In the genomic region with DNA sequence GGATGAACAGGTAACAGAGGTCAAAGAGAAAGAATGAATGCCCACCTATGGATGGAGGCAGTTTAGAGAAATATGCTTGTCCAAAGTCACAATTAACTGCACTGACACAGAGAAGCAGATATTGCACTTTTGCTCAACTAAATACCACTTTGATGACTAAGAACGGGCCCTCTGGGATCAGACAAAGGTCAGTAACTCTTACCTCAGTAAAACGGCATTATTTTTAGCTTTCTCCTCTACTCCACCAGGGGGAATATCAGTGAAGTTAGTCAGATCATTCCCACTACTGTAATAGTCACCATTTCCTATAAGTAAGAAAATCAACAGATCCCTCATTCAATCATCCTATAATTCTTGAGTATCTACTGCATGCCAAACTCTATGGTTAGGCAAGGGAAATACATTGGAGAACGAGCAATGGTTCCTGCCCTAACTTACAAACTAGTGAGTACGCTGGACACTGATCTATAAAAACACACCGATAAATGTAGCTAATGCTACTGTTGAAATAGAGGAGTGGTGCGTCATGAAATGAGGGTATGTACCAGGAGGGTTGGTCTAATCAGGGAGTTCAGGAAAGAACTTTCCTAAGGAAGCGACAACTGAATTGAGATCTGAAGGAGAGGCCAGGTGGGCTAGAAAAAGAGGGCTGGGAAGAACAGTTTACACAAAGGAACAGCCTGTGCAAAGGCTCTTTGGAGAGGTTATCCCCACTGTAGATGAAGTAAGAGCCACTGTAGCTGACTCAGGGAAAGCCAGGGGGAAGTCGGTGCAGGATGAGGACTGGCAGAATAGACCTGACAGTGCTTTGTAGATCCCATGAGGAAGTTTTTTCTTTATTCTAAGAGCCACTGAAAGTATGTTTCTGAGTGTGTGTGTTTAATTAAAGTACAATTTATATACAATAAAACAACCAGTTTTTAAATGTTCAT, we compare ENCODE assay signal across 10 cellular contexts. TPM values are rescaled to one million over a fixed set of nuclear protein-coding genes. Genes with fewer than 3 reads are reported as not detected.
DNase-seq lines count a peak whose midpoint lies in the region; ATAC-seq and TF ChIP-seq lines count a peak whose summit lies in the region.
"Had no signal": no experiment of that assay in that cellular context is flagged by ENCODE, and none has a peak within 500 bp of the region (broad histone marks: within the 10 kb centered on the region; RNA-seq: fewer than 3 reads in every experiment).

No MANE protein-coding gene starts in this region.

- H3K4me1 Mint-ChIP-seq in progenitor cell of endocrine pancreas (ENCODE audit: low read depth) = peaks cover 27% of the 10 kb centered on the region
- peaks cover 2% of the 10 kb centered on the region for H3K4me1 Mint-ChIP-seq in activated CD4-positive, alpha-beta T cell treated with anti-CD3 and anti-CD28 coated beads, Interleukin-2, amount 10 ng/mL, durations not matched to agents 24 days and 14 days

- peaks cover 38% of the 10 kb centered on the region for H3K36me3 Mint-ChIP-seq in progenitor cell of endocrine pancreas (ENCODE audit: insufficient read depth)
- H3K36me3 Mint-ChIP-seq in activated CD4-positive, alpha-beta T cell treated with anti-CD3 and anti-CD28 coated beads, Interleukin-2, amount 10 ng/mL, durations not matched to agents 24 days and 14 days (ENCODE audit: low read depth) = peaks cover 39% of the 10 kb centered on the region

- H3K27me3 ChIP-seq in SJSA1 (replicated peaks) (no peaks in the 10 kb centered on the region), Peyer's patch (no peaks in the 10 kb centered on the region)

- H3K27ac ChIP-seq in SJSA1 (peak overlapping the region; percentile 68), Peyer's patch (no peak overlapping the region)

- H3K27ac Mint-ChIP-seq in progenitor cell of endocrine pancreas = peak overlapping the region; percentile 71
- H3K27ac Mint-ChIP-seq in activated CD4-positive, alpha-beta T cell treated with anti-CD3 and anti-CD28 coated beads, Interleukin-2, amount 10 ng/mL, durations not matched to agents 24 days and 14 days = no peak overlapping the region

- TF ChIP-seq POLR2A in Peyer's patch (IDR thresholded peaks at IDR 0.05) = no peak

- H3K4me1 ChIP-seq in SJSA1 (replicated peaks) (peaks cover 29% of the 10 kb centered on the region), Peyer's patch (no peaks in the 10 kb centered on the region)

- TF ChIP-seq CTCF in fibroblast of pulmonary artery (IDR thresholded peaks at IDR 0.05; ENCODE audit: low read length, missing control alignments) = peak; percentile 60
- TF ChIP-seq CTCF in progenitor cell of endocrine pancreas (IDR thresholded peaks at IDR 0.05; ENCODE audit: unreplicated experiment) = no peak
- TF ChIP-seq CTCF in Peyer's patch (IDR thresholded peaks at IDR 0.05) = peak in 1 of 6 experiments; percentile 11

- peak; percentile 77 for DNase-seq in GM04503 (ENCODE audit: low read depth)
- DNase-seq in SJSA1 (ENCODE audit: low read depth in 1 of 2, low spot score in 2 of 2) = peak; percentile 66 to 78
- DNase-seq in fibroblast of pulmonary artery (ENCODE audit: low read depth) = peak; percentile 86
- no peak for DNase-seq in progenitor cell of endocrine pancreas (ENCODE audit: low spot score, unreplicated experiment)
- no peak for DNase-seq in Peyer's patch
- DNase-seq in OCI-M1 (lab: John Stamatoyannopoulos, UW) = no peak
- DNase-seq in activated CD4-positive, alpha-beta T cell treated with anti-CD3 and anti-CD28 coated beads, Interleukin-2, amount 10 ng/mL, durations not matched to agents 24 days and 14 days = no peak
- DNase-seq: hippocampal formation; stimulated activated CD4-positive, alpha-beta T cell treated with anti-CD3 and anti-CD28 coated beads, Interleukin-4, amount 100 ng/mL, for 4 hours had no signal

- no peak for ATAC-seq in GM19328 (IDR thresholded peaks at IDR 0.05; ENCODE audit: unreplicated experiment)

- intact Hi-C loops in activated CD4-positive, alpha-beta T cell treated with anti-CD3 and anti-CD28 coated beads, Interleukin-2, amount 10 ng/mL, durations not matched to agents 24 days and 14 days (cut with micrococcal nuclease) = no loop called here

- H3K9me3 ChIP-seq in SJSA1 (replicated peaks) (no peaks in the 10 kb centered on the region), Peyer's patch (no peaks in the 10 kb centered on the region)

- peaks cover 2% of the 10 kb centered on the region for H3K9me3 Mint-ChIP-seq in progenitor cell of endocrine pancreas (ENCODE audit: low read depth)
- H3K9me3 Mint-ChIP-seq in activated CD4-positive, alpha-beta T cell treated with anti-CD3 and anti-CD28 coated beads, Interleukin-2, amount 10 ng/mL, durations not matched to agents 24 days and 14 days = peaks cover 6% of the 10 kb centered on the region

- no peak overlapping the region for H3K4me3 ChIP-seq in SJSA1
- no peak overlapping the region for H3K4me3 ChIP-seq in fibroblast of pulmonary artery (replicated peaks; ENCODE audit: low read depth, low read length)
- H3K4me3 ChIP-seq in Peyer's patch = no peak overlapping the region

- H3K27me3 Mint-ChIP-seq in progenitor cell of endocrine pancreas = no peaks in the 10 kb centered on the region
- no peaks in the 10 kb centered on the region for H3K27me3 Mint-ChIP-seq in activated CD4-positive, alpha-beta T cell treated with anti-CD3 and anti-CD28 coated beads, Interleukin-2, amount 10 ng/mL, durations not matched to agents 24 days and 14 days

- no peak overlapping the region for H3K4me3 Mint-ChIP-seq in progenitor cell of endocrine pancreas (ENCODE audit: low read depth)
- H3K4me3 Mint-ChIP-seq in activated CD4-positive, alpha-beta T cell treated with anti-CD3 and anti-CD28 coated beads, Interleukin-2, amount 10 ng/mL, durations not matched to agents 24 days and 14 days = no peak overlapping the region

- H3K36me3 ChIP-seq in SJSA1 = peaks cover 74% of the 10 kb centered on the region
- peaks cover 2 to 95% (median 6%) of the 10 kb centered on the region in 3 donors for H3K36me3 ChIP-seq in Peyer's patch

RNA-seq across cellular contexts. Expression of a gene that starts 9.2 kb away (rescaled TPM):
- 91.6 and 103 TPM in 2 replicates for total RNA-seq in SJSA1 (2014; rRNA removed; shearing (Covaris generic))
- total RNA-seq in progenitor cell of endocrine pancreas (68.5 and 71.8 TPM in 2 replicates), Peyer's patch (10 to 100 TPM; 23.9 to 87.9 (median 50.7) TPM)
- total RNA-seq in activated CD4-positive, alpha-beta T cell treated with anti-CD3 and anti-CD28 coated beads, Interleukin-2, amount 10 ng/mL, durations not matched to agents 24 days and 14 days = 18.3 and 20.1 TPM in 2 replicates

RNA-seq across cellular contexts. Expression of a gene that starts 47.3 kb away (rescaled TPM):
- not detected in 2 replicates for total RNA-seq in SJSA1 (2014; rRNA removed; shearing (Covaris generic))
- total RNA-seq in progenitor cell of endocrine pancreas (0.13 TPM in 1 of 2 replicates, not detected in the other), Peyer's patch (not detected)
- not detected in 2 replicates for total RNA-seq in activated CD4-positive, alpha-beta T cell treated with anti-CD3 and anti-CD28 coated beads, Interleukin-2, amount 10 ng/mL, durations not matched to agents 24 days and 14 days

Comparison
In these comparisons a context has a peak if more than half of its experiments do, and no peak if none do; other contexts are left out.
1. DNase-seq: peak in GM04503 (single experiment), SJSA1 (2 of 2) and fibroblast of pulmonary artery (single experiment); none in progenitor cell of endocrine pancreas (single experiment), Peyer's patch (0 of 3), OCI-M1 (single experiment) and activated CD4-positive, alpha-beta T cell treated with anti-CD3 and anti-CD28 coated beads, Interleukin-2, amount 10 ng/mL, durations not matched to agents 24 days and 14 days (single experiment).